8 cellular contexts compared by ENCODE assay signal in the genomic region with DNA sequence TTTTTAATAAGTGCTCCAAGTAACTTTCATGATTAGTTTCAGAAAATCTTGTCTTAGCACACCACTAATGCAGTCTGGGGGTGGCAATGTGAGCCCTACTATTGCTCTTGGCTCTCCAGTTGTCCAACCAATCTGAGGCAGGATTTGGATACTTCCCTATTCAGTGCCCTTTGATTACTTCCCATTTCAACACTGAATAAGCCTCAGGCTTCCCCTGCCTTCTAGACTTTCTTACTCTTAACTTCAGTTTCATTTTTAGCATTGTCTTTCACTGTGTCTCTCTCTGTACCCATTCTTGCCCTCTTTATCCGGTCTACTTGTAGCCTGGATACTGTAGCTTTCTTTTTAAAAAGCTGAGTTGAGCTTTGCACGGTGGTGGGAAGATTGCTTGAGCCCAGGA.
A peak's percentile ranks its signal among the peaks of the same experiment; 100 is the strongest.
DNase-seq lines count a peak whose midpoint lies in the region; ATAC-seq and TF ChIP-seq lines count a peak whose summit lies in the region.

No MANE protein-coding gene starts in this region.

- BruUV-seq in MCF 10A (replicated peaks; lab: Mats Ljungman, UMichigan), result no TSS peak

- ATAC-seq in CD8-positive, alpha-beta T cell, result no peak
- peak; percentile 99 for ATAC-seq in GM19395 (IDR thresholded peaks at IDR 0.05; ENCODE audit: unreplicated experiment)
- ATAC-seq in HG03354 (IDR thresholded peaks at IDR 0.05; ENCODE audit: poor library complexity, severe bottlenecking, unreplicated experiment), result peak; percentile 91
- peak; percentile 70 to 79 for ATAC-seq in activated naive CD4-positive, alpha-beta T cell treated with anti-CD3 and anti-CD28 coated beads, Interleukin-2, amount 50 U/mL, for 72 hours
- no peak for ATAC-seq in foreskin keratinocyte

- H3K27ac ChIP-seq in CD8-positive, alpha-beta T cell (ENCODE audit: low read depth, low read length), result no peak overlapping the region
- no peak overlapping the region for H3K27ac ChIP-seq in foreskin keratinocyte

- DNase-seq in CD8-positive, alpha-beta T cell, result no peak
- no peak for DNase-seq in activated naive CD4-positive, alpha-beta T cell treated with anti-CD3 and anti-CD28 coated beads, Interleukin-2, amount 50 U/mL, for 72 hours (ENCODE audit: low spot score in 2 of 2)
- no peak for DNase-seq in NCI-H1048 (lab: John Stamatoyannopoulos, UW)
- DNase-seq in EL, result no peak
- no peak for DNase-seq in MCF 10A (ENCODE audit: unreplicated experiment)
- DNase-seq in foreskin keratinocyte, result no peak

- CTCF ChIA-PET in CD8-positive, alpha-beta T cell (lab: Charles Lee), result interaction anchor here (0.5 kb wide), 1 partner anchor 31 kb away, joined by 3 read pairs; no protein-coding TSS in a partner anchor
- CTCF ChIA-PET in MCF 10A (lab: Yijun Ruan, JAX), result interaction anchor here (0.8 kb wide), 1 partner anchor 36 kb away, joined by 3 read pairs; no protein-coding TSS in a partner anchor

- no peak for TF ChIP-seq CTCF in CD8-positive, alpha-beta T cell (IDR thresholded peaks at IDR 0.05)
- TF ChIP-seq CTCF in MCF 10A (IDR thresholded peaks at IDR 0.05; ENCODE audit: unreplicated experiment) (no peak), foreskin keratinocyte (conservative IDR thresholded peaks at IDR 0.05) (no peak)

- H3K9me3 ChIP-seq in CD8-positive, alpha-beta T cell (ENCODE audit: low read length), result no peaks in the 10 kb centered on the region

- H3K4me3 ChIP-seq in CD8-positive, alpha-beta T cell (ENCODE audit: low read depth, low read length), result no peak overlapping the region

- H3K36me3 Mint-ChIP-seq in CD8-positive, alpha-beta T cell, result no peaks in the 10 kb centered on the region
- peaks cover 0 to 5% of the 10 kb centered on the region in 2 donors for H3K36me3 Mint-ChIP-seq in activated naive CD4-positive, alpha-beta T cell treated with anti-CD3 and anti-CD28 coated beads, Interleukin-2, amount 50 U/mL, for 72 hours
- H3K36me3 Mint-ChIP-seq in MCF 10A (ENCODE audit: insufficient read depth, unreplicated experiment), result no peaks in the 10 kb centered on the region

- H3K27ac Mint-ChIP-seq in CD8-positive, alpha-beta T cell, result peak overlapping the region; percentile 19
- peak overlapping the region in 1 of 2 donors; percentile 15 for H3K27ac Mint-ChIP-seq in activated naive CD4-positive, alpha-beta T cell treated with anti-CD3 and anti-CD28 coated beads, Interleukin-2, amount 50 U/mL, for 72 hours
- H3K27ac Mint-ChIP-seq in MCF 10A (ENCODE audit: low read depth, unreplicated experiment), result no peak overlapping the region

- no peaks in the 10 kb centered on the region for H3K4me1 ChIP-seq in CD8-positive, alpha-beta T cell (ENCODE audit: insufficient read depth, low read length)
- H3K4me1 ChIP-seq in foreskin keratinocyte, result no peaks in the 10 kb centered on the region

- H3K9me3 Mint-ChIP-seq in CD8-positive, alpha-beta T cell, result no peaks in the 10 kb centered on the region
- H3K9me3 Mint-ChIP-seq in activated naive CD4-positive, alpha-beta T cell treated with anti-CD3 and anti-CD28 coated beads, Interleukin-2, amount 50 U/mL, for 72 hours, result peaks cover 0 to 3% of the 10 kb centered on the region in 2 donors
- H3K9me3 Mint-ChIP-seq in MCF 10A (ENCODE audit: unreplicated experiment), result no peaks in the 10 kb centered on the region

- no peaks in the 10 kb centered on the region for H3K27me3 Mint-ChIP-seq in CD8-positive, alpha-beta T cell (ENCODE audit: low read depth)
- H3K27me3 Mint-ChIP-seq in MCF 10A (ENCODE audit: insufficient read depth, unreplicated experiment), result no peaks in the 10 kb centered on the region

- intact Hi-C loops in CD8-positive, alpha-beta T cell (cut with DNase I, micrococcal nuclease), result no loop called here
- intact Hi-C loops in MCF 10A (cut with micrococcal nuclease), result no loop called here

- no peak overlapping the region for H3K4me3 Mint-ChIP-seq in CD8-positive, alpha-beta T cell
- no peak overlapping the region for H3K4me3 Mint-ChIP-seq in MCF 10A (ENCODE audit: unreplicated experiment)

- H3K36me3 ChIP-seq in CD8-positive, alpha-beta T cell (ENCODE audit: insufficient read depth, low read length), result no peaks in the 10 kb centered on the region

- H3K4me1 Mint-ChIP-seq in CD8-positive, alpha-beta T cell (ENCODE audit: low read depth), result peaks cover 3% of the 10 kb centered on the region
- H3K4me1 Mint-ChIP-seq in MCF 10A (ENCODE audit: insufficient read depth, unreplicated experiment), result no peaks in the 10 kb centered on the region

- POLR2A ChIA-PET in CD8-positive, alpha-beta T cell (lab: Charles Lee), result no interaction called here
- POLR2A ChIA-PET in MCF 10A (lab: Yijun Ruan, JAX), result interaction anchor here (0.7 kb wide), 1 partner anchor 101 kb away, joined by 4 read pairs; no protein-coding TSS in a partner anchor

- H3K27me3 ChIP-seq in CD8-positive, alpha-beta T cell (ENCODE audit: insufficient read depth, low read length), result no peaks in the 10 kb centered on the region
- no peaks in the 10 kb centered on the region for H3K27me3 ChIP-seq in foreskin keratinocyte

Comparison
In these comparisons a context has a peak if more than half of its experiments do, and no peak if none do; other contexts are left out.
1. ATAC-seq: peak in GM19395 (single experiment), HG03354 (single experiment) and activated naive CD4-positive, alpha-beta T cell treated with anti-CD3 and anti-CD28 coated beads, Interleukin-2, amount 50 U/mL, for 72 hours (2 of 2); none in CD8-positive, alpha-beta T cell (single experiment) and foreskin keratinocyte (single experiment).